9 cellular contexts compared by ENCODE assay signal in genomic region chr9:93750045-93750444, GRCh38.
"Had no signal": no experiment of that assay in that cellular context is flagged by ENCODE, and none has a peak within 500 bp of the region (broad histone marks: within the 10 kb centered on the region; RNA-seq: fewer than 3 reads in every experiment).

No MANE protein-coding gene starts in this region.

- H3K4me1 Mint-ChIP-seq: IgD-negative memory B cell had no signal

- FAIRE-seq: HepG2, HTR-8/SVneo, K562 had no signal

- DNase-seq: IMR-90, KBM-7, KG1 had no signal

- H3K27ac ChIP-seq: HL-60, KMS-11 had no signal

- H3K27ac Mint-ChIP-seq: IgD-negative memory B cell had no signal

- ATAC-seq: HepG2, K562 had no signal

- H3K36me3 Mint-ChIP-seq: IgD-negative memory B cell had no signal

- H3K4me3 ChIP-seq: K562 had no signal

- H3K4me2 ChIP-seq: KMS-11 had no signal

- H3K9ac ChIP-seq: KMS-11 had no signal
